ENCODE assay signal across 16 cellular contexts in the genomic region with DNA sequence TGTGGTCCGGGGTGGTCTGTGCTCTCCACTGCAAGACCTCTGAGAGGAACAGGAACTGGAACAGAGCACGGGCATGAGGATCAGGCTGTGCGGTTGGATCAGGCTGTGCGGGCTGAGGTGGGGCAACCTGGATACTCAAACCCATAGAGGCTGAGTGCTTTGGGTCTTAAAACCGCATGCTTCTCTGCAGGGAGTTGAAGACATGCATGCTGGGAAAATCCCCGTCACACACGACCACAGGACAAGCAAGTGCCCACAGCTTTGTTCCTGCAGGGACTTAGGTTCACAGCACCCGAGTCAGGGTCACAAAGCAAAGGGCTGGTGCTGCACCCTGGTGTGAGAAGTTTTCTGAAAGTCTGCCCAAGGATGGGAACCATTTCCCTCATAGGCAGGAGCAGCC.
"Had no signal": no experiment of that assay in that cellular context is flagged by ENCODE, and none has a peak within 500 bp of the region (broad histone marks: within the 10 kb centered on the region; RNA-seq: fewer than 3 reads in every experiment).

No MANE protein-coding gene starts in this region.

- H3K27me3 ChIP-seq: brain microvascular endothelial cell had no signal

- ATAC-seq: natural killer cell, right cardiac atrium had no signal

- H3K9me3 Mint-ChIP-seq: activated naive CD8-positive, alpha-beta T cell treated with anti-CD3 and anti-CD28 coated beads for 36 hours; activated T-cell treated with anti-CD3 and anti-CD28 coated beads, Interleukin-2, amount 50 U/mL, for 24 hours; endodermal cell; natural killer cell; stimulated activated naive B cell treated with anti-CD40 and anti-IgM and Interleukin-4, amounts not matched to agents 10 μg/mL and 1 μg/mL and 100 μg/mL, for 72 hours; T-helper 2 cell treated with Interferon-gamma antibody and Interleukin-4, amounts not matched to agents 5 μg/mL and 100 μg/mL, for 36 hours; type B pancreatic cell had no signal

- DNase-seq: activated CD4-positive, alpha-beta T cell treated with anti-CD3 and anti-CD28 coated beads, Interleukin-2, amount 50 U/mL, for 4 hours; activated CD4-positive, CD25-positive, alpha-beta regulatory T cell treated with anti-CD3 and anti-CD28 coated beads, Interleukin-2, amount 50 U/mL, for 72 hours; activated gamma-delta T cell; activated naive CD8-positive, alpha-beta T cell treated with anti-CD3 and anti-CD28 coated beads for 36 hours; activated T-cell treated with anti-CD3 and anti-CD28 coated beads, Interleukin-2, amount 50 U/mL, for 24 hours; brain microvascular endothelial cell; endodermal cell; erythroblast; hypothalamus; natural killer cell; right cardiac atrium; stimulated activated CD4-positive, alpha-beta T cell treated with anti-CD3 and anti-CD28 coated beads, Interleukin-1b, Interleukin-23, amount 100 ng/mL, for 48 hours; stimulated activated naive B cell treated with anti-CD40 and anti-IgM and Interleukin-4, amounts not matched to agents 10 μg/mL and 1 μg/mL and 100 μg/mL, for 72 hours; substantia nigra had no signal

- H3K4me3 Mint-ChIP-seq: activated naive CD8-positive, alpha-beta T cell treated with anti-CD3 and anti-CD28 coated beads for 36 hours; activated T-cell treated with anti-CD3 and anti-CD28 coated beads, Interleukin-2, amount 50 U/mL, for 24 hours; endodermal cell; natural killer cell; stimulated activated naive B cell treated with anti-CD40 and anti-IgM and Interleukin-4, amounts not matched to agents 10 μg/mL and 1 μg/mL and 100 μg/mL, for 72 hours; T-helper 2 cell treated with Interferon-gamma antibody and Interleukin-4, amounts not matched to agents 5 μg/mL and 100 μg/mL, for 36 hours; type B pancreatic cell had no signal

- H3K27ac ChIP-seq: brain microvascular endothelial cell had no signal

- H3K4me1 Mint-ChIP-seq: natural killer cell; stimulated activated naive B cell treated with anti-CD40 and anti-IgM and Interleukin-4, amounts not matched to agents 10 μg/mL and 1 μg/mL and 100 μg/mL, for 72 hours had no signal

- H3K36me3 Mint-ChIP-seq: activated naive CD8-positive, alpha-beta T cell treated with anti-CD3 and anti-CD28 coated beads for 36 hours; natural killer cell had no signal

- H3K27ac Mint-ChIP-seq: activated naive CD8-positive, alpha-beta T cell treated with anti-CD3 and anti-CD28 coated beads for 36 hours; activated T-cell treated with anti-CD3 and anti-CD28 coated beads, Interleukin-2, amount 50 U/mL, for 24 hours; endodermal cell; natural killer cell; stimulated activated naive B cell treated with anti-CD40 and anti-IgM and Interleukin-4, amounts not matched to agents 10 μg/mL and 1 μg/mL and 100 μg/mL, for 72 hours; T-helper 2 cell treated with Interferon-gamma antibody and Interleukin-4, amounts not matched to agents 5 μg/mL and 100 μg/mL, for 36 hours; type B pancreatic cell had no signal

- H3K27me3 Mint-ChIP-seq: activated naive CD8-positive, alpha-beta T cell treated with anti-CD3 and anti-CD28 coated beads for 36 hours; activated T-cell treated with anti-CD3 and anti-CD28 coated beads, Interleukin-2, amount 50 U/mL, for 24 hours; stimulated activated naive B cell treated with anti-CD40 and anti-IgM and Interleukin-4, amounts not matched to agents 10 μg/mL and 1 μg/mL and 100 μg/mL, for 72 hours; type B pancreatic cell had no signal
